In the genomic region with DNA sequence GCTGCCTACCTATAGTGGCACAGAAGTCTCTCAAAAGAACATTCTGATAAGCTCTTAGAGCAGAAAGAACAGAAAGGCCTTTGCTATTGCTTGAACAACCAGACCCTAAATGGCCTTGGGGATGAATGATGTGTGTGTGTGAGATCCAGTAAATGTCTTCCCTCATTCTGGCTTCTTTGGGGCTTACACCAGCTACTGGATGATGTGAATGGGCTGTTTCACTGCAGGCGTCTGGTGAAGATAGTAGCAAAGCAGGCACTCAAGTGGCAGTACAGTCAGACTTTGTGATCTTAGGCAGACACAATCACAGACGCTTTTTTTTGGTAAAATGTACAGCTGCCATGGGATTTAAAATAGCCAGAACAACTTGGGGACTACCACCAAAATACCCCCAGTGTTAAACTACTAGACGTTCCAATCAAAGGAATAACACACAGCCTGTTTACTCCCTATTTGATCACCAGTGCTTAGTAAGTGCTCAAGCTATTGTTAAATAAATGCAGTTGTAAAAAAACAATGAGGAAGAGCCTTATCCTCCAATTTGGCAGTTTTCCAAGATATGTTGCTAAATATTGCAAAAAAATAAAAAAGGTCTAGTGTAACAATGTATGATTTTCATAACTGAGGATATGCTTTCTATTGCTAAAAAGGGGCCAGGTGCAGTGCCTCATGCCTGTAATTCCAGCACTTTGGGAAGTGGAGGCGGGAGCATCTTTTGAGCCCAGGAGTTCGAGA, we compare ENCODE assay signal across 17 cellular contexts. TPM values are rescaled to one million over a fixed set of nuclear protein-coding genes. Genes with fewer than 3 reads are reported as not detected.
DNase-seq lines count a peak whose midpoint lies in the region; ATAC-seq, FAIRE-seq and TF ChIP-seq lines count a peak whose summit lies in the region.
"Had no signal": no experiment of that assay in that cellular context is flagged by ENCODE, and none has a peak within 500 bp of the region (broad histone marks: within the 10 kb centered on the region; RNA-seq: fewer than 3 reads in every experiment).

No MANE protein-coding gene starts in this region.

- in situ Hi-C loops in transverse colon (cut with MboI; ENCODE audit: low pct_ligation_motif_present in 1 of 4, low pct_unique_long_range_greater_than_20kb in 1 of 4, low sequenced_read_pairs in 3 of 4): no loop called here

- H3K27me3 Mint-ChIP-seq in CD14-positive monocyte (ENCODE audit: low read depth in 3 of 3): no peaks in the 10 kb centered on the region
- H3K27me3 Mint-ChIP-seq: activated B cell treated with CpG ODN at 0.5 μM for 24 hours had no signal

- H3K9me3 ChIP-seq in HUES6 (ENCODE audit: control insufficient read depth, insufficient read depth, low read depth, low read length) (no peaks in the 10 kb centered on the region), esophagus squamous epithelium (no peaks in the 10 kb centered on the region), transverse colon (no peaks in the 10 kb centered on the region)

- no peak for TF ChIP-seq POLR2A in esophagus squamous epithelium (IDR thresholded peaks at IDR 0.05)
- TF ChIP-seq POLR2A in transverse colon (IDR thresholded peaks at IDR 0.05): no peak

- FAIRE-seq in bronchial epithelial cell (lab: Jason Lieb, UNC): no peak
- FAIRE-seq: islet of Langerhans, urothelium cell line had no signal

- H3K36me3 ChIP-seq in HUES6 (ENCODE audit: control insufficient read depth, insufficient read depth, low read length) (peaks cover 69% of the 10 kb centered on the region), bronchial epithelial cell (ENCODE audit: control insufficient read depth, insufficient read depth, low read length) (peaks cover 10% of the 10 kb centered on the region), esophagus squamous epithelium (peaks cover 0 to 98% (median 16%) of the 10 kb centered on the region in 3 donors), transverse colon (peaks cover 0 to 25% (median 11%) of the 10 kb centered on the region in 4 donors)

- no peak for ATAC-seq in sciatic nerve
- ATAC-seq: stimulated activated naive CD8-positive, alpha-beta T cell treated with anti-CD3 and anti-CD28 coated beads, Interleukin-15, Interleukin-2, amounts not matched to agents 100 U/mL and 50 U/mL, for 24 hours had no signal

- H3K4me3 Mint-ChIP-seq in CD14-positive monocyte: no peak overlapping the region
- H3K4me3 Mint-ChIP-seq: activated B cell treated with CpG ODN at 0.5 μM for 24 hours, brain had no signal

- 65 to 77% methylated on average over 5 of the region's 5 CpGs for WGBS in esophagus squamous epithelium, 2 donors
- 25 to 55% methylated on average over 1 to 5 of the region's 5 CpGs for WGBS in transverse colon (ENCODE audit: low coverage in 1 of 2), 2 donors

- TF ChIP-seq EP300 in transverse colon (IDR thresholded peaks at IDR 0.05; ENCODE audit: low read depth): no peak

- H3K4me1 Mint-ChIP-seq in CD14-positive monocyte: peaks cover 10% of the 10 kb centered on the region
- H3K4me1 Mint-ChIP-seq: activated B cell treated with CpG ODN at 0.5 μM for 24 hours, brain had no signal

- TF ChIP-seq CTCF in CD14-positive monocyte (IDR thresholded peaks at IDR 0.05): no peak
- no peak for TF ChIP-seq CTCF in bronchial epithelial cell (IDR thresholded peaks at IDR 0.05; ENCODE audit: insufficient read depth, low read length, severe bottlenecking)
- TF ChIP-seq CTCF in esophagus squamous epithelium (IDR thresholded peaks at IDR 0.05): no peak
- TF ChIP-seq CTCF in transverse colon (IDR thresholded peaks at IDR 0.05): no peak

- no peak overlapping the region for H3K9ac ChIP-seq in HUES6 (ENCODE audit: low read length)

- H3K4me1 ChIP-seq in HUES6 (ENCODE audit: control insufficient read depth, insufficient read depth, low read length): no peaks in the 10 kb centered on the region
- peaks cover 0 to 4% (median 0%) of the 10 kb centered on the region in 3 donors for H3K4me1 ChIP-seq in esophagus squamous epithelium
- H3K4me1 ChIP-seq in transverse colon: no peaks in the 10 kb centered on the region

- H3K27ac ChIP-seq in HUES6 (ENCODE audit: low read depth, low read length) (peak overlapping the region; percentile 18; the same call in 1 of the 2 replicates), esophagus squamous epithelium (no peak overlapping the region), transverse colon (no peak overlapping the region)

- DNase-seq in CD14-positive monocyte (ENCODE audit: low spot score): no peak
- peak; percentile 4 for DNase-seq in bronchial epithelial cell (ENCODE audit: low read depth)
- peak; percentile 68 for DNase-seq in medulla oblongata (ENCODE audit: extremely low spot score)
- DNase-seq in esophagus squamous epithelium (lab: John Stamatoyannopoulos, UW): no peak
- DNase-seq in sciatic nerve (ENCODE audit: low spot score): no peak
- no peak for DNase-seq in transverse colon
- DNase-seq: activated B cell treated with CpG ODN at 0.5 μM for 24 hours; activated naive CD4-positive, alpha-beta T cell treated with Interleukin-2 at 50 U/mL for 16 hours; DND-41; effector CD8-positive, alpha-beta T cell; H7; NCI-H226; stimulated activated naive CD8-positive, alpha-beta T cell treated with anti-CD3 and anti-CD28 coated beads, Interleukin-15, Interleukin-2, amounts not matched to agents 100 U/mL and 50 U/mL, for 24 hours had no signal

- H3K4me3 ChIP-seq in HUES6 (ENCODE audit: low read depth, low read length) (no peak overlapping the region), bronchial epithelial cell (ENCODE audit: low read depth, low read length) (no peak overlapping the region), esophagus squamous epithelium (no peak overlapping the region), transverse colon (no peak overlapping the region)

- intact Hi-C loops in CD14-positive monocyte (cut with micrococcal nuclease) (no loop called here), esophagus squamous epithelium (cut with DNase I) (no loop called here), sciatic nerve (cut with DNase I) (no loop called here), transverse colon (cut with DNase I; ENCODE audit: low total_unique reads) (no loop called here)

- H3K27me3 ChIP-seq in HUES6 (ENCODE audit: control insufficient read depth, insufficient read depth, low read length): no peaks in the 10 kb centered on the region
- H3K27me3 ChIP-seq in bronchial epithelial cell (ENCODE audit: control insufficient read depth, insufficient read depth, low read length): no peaks in the 10 kb centered on the region
- H3K27me3 ChIP-seq in esophagus squamous epithelium: no peaks in the 10 kb centered on the region
- no peaks in the 10 kb centered on the region for H3K27me3 ChIP-seq in transverse colon

- H3K36me3 Mint-ChIP-seq in CD14-positive monocyte: peaks cover 48 to 57% of the 10 kb centered on the region in 2 donors

- H3K9me3 Mint-ChIP-seq in CD14-positive monocyte: peaks cover 0 to 2% (median 0%) of the 10 kb centered on the region in 7 donors
- H3K9me3 Mint-ChIP-seq: activated B cell treated with CpG ODN at 0.5 μM for 24 hours, brain had no signal

- peak overlapping the region in 5 of 7 donors; percentile 29 to 80 (median 46) for H3K27ac Mint-ChIP-seq in CD14-positive monocyte
- H3K27ac Mint-ChIP-seq: activated B cell treated with CpG ODN at 0.5 μM for 24 hours had no signal

RNA-seq across cellular contexts. Expression of gene NDUFAB1, which starts 17.9 kb away (rescaled TPM):
- 100 to 1,000 TPM; 240 to 257 TPM for polyA plus RNA-seq in CD14-positive monocyte
- total RNA-seq in bronchial epithelial cell (102 and 123 TPM in 2 replicates), esophagus squamous epithelium (100 to 1,000 TPM in 1 of 4 donors, 10 to 100 TPM in 3; 68.0 to 110 (median 83.3) TPM), sciatic nerve (40.2 TPM), transverse colon (100 to 1,000 TPM in 2 of 4 donors, 10 to 100 TPM in 2; 73.3 to 142 (median 108) TPM)

RNA-seq across cellular contexts. Expression of gene UBFD1, which starts 20.7 kb away (rescaled TPM):
- 1 to 10 TPM; 8.0 to 8.9 TPM for polyA plus RNA-seq in CD14-positive monocyte
- total RNA-seq in bronchial epithelial cell (18.4 and 25.5 TPM in 2 replicates), esophagus squamous epithelium (10 to 100 TPM; 31.9 to 53.6 (median 45.4) TPM), sciatic nerve (38.2 TPM), transverse colon (100 to 1,000 TPM in 2 of 4 donors, 10 to 100 TPM in 2; 34.3 to 186 (median 80.6) TPM)

RNA-seq across cellular contexts. Expression of gene EARS2, which starts 21.1 kb away (rescaled TPM):
- polyA plus RNA-seq in CD14-positive monocyte: 1 to 10 TPM; 2.9 to 4.2 TPM
- total RNA-seq in bronchial epithelial cell: 20.1 and 27.9 TPM in 2 replicates
- 10 to 100 TPM; 15.2 to 32.7 (median 24.6) TPM for total RNA-seq in esophagus squamous epithelium
- total RNA-seq in sciatic nerve: 16.0 TPM
- total RNA-seq in transverse colon: 10 to 100 TPM in 3 of 4 donors, 1 to 10 TPM in 1; 9.4 to 88.2 (median 14.3) TPM

Comparison
In these comparisons a context has a peak if more than half of its experiments do, and no peak if none do; other contexts are left out.
1. DNase-seq: peak in bronchial epithelial cell (single experiment) and medulla oblongata (single experiment); none in CD14-positive monocyte (single experiment), esophagus squamous epithelium (single experiment), sciatic nerve (single experiment) and transverse colon (single experiment).